Comparison of ENCODE assay signal across 23 cellular contexts in genomic region chr9:34291019-34291418, GRCh38.
"Had no signal": no experiment of that assay in that cellular context is flagged by ENCODE, and none has a peak within 500 bp of the region (broad histone marks: within the 10 kb centered on the region; RNA-seq: fewer than 3 reads in every experiment).

No MANE protein-coding gene starts in this region.

- ATAC-seq: activated CD8-positive, alpha-beta T cell treated with anti-CD3 and anti-CD28 coated beads for 36 hours; activated naive CD8-positive, alpha-beta T cell treated with anti-CD3 and anti-CD28 coated beads, Interleukin-2, amount 50 U/mL, for 24 hours; activated T-cell treated with anti-CD3 and anti-CD28 coated beads, Interleukin-2, amount 50 U/mL, for 4 hours; activated T-helper 17 cell treated with anti-CD3 and anti-CD28 coated beads, Interleukin-2, amount 50 U/mL, for 72 hours; effector memory CD8-positive, alpha-beta T cell; psoas muscle; stimulated activated naive B cell treated with anti-CD40 and anti-IgM and Interleukin-4, amounts not matched to agents 10 μg/mL and 1 μg/mL and 100 μg/mL, for 72 hours; WTC11 had no signal

- DNase-seq: activated CD4-positive, alpha-beta T cell treated with anti-CD3 and anti-CD28 coated beads for 1 hour; activated CD4-positive, alpha-beta T cell treated with anti-CD3 and anti-CD28 coated beads, Interleukin-2, amount 10 ng/mL, durations not matched to agents 7 days and 5 days; activated CD8-positive, alpha-beta T cell treated with anti-CD3 and anti-CD28 coated beads for 36 hours; activated naive CD8-positive, alpha-beta T cell treated with anti-CD3 and anti-CD28 coated beads, Interleukin-2, amount 50 U/mL, for 24 hours; activated T-cell treated with anti-CD3 and anti-CD28 coated beads, Interleukin-2, amount 50 U/mL, for 4 hours; amygdala; cortex of kidney; effector memory CD8-positive, alpha-beta T cell; heart right ventricle; nephron progenitor cell; ovary; psoas muscle; stimulated activated CD4-positive, alpha-beta T cell treated with anti-CD3 and anti-CD28 coated beads, Interleukin-1b, Interleukin-23, amount 100 ng/mL, for 48 hours; stimulated activated CD4-positive, alpha-beta T cell treated with anti-CD3 and anti-CD28 coated beads, Interleukin-4, amount 100 ng/mL, for 4 hours; stimulated activated CD8-positive, alpha-beta memory T cell treated with anti-CD3 and anti-CD28 coated beads, Interleukin-4, amount 100 ng/mL, for 48 hours; stimulated activated naive B cell treated with anti-CD40 and anti-IgM and Interleukin-4, amounts not matched to agents 10 μg/mL and 1 μg/mL and 100 μg/mL, for 72 hours; stomach; tibial artery had no signal

- H3K4me3 ChIP-seq: heart right ventricle, ovary, psoas muscle, smooth muscle cell, stomach, suprapubic skin, tibial artery had no signal

- H3K36me3 Mint-ChIP-seq: activated naive CD4-positive, alpha-beta T cell treated with anti-CD3 and anti-CD28 coated beads, Interleukin-2, amount 50 U/mL, for 24 hours; stimulated activated naive B cell treated with anti-CD40 and anti-IgM and Interleukin-4, amounts not matched to agents 10 μg/mL and 1 μg/mL and 100 μg/mL, for 72 hours; WTC11 had no signal

- H3K27me3 ChIP-seq: heart right ventricle, ovary, stomach, suprapubic skin, tibial artery had no signal

- H3K4me1 ChIP-seq: psoas muscle, stomach, suprapubic skin, tibial artery had no signal

- H3K36me3 ChIP-seq: heart right ventricle, ovary, stomach, suprapubic skin, tibial artery had no signal

- H3K4me1 Mint-ChIP-seq: activated CD4-positive, alpha-beta T cell treated with anti-CD3 and anti-CD28 coated beads, Interleukin-2, amount 10 ng/mL, durations not matched to agents 7 days and 5 days; activated naive CD4-positive, alpha-beta T cell treated with anti-CD3 and anti-CD28 coated beads, Interleukin-2, amount 50 U/mL, for 24 hours; activated naive CD8-positive, alpha-beta T cell treated with anti-CD3 and anti-CD28 coated beads, Interleukin-2, amount 50 U/mL, for 24 hours; activated T-helper 17 cell treated with anti-CD3 and anti-CD28 coated beads, Interleukin-2, amount 50 U/mL, for 72 hours; nephron progenitor cell; stimulated activated naive B cell treated with anti-CD40 and anti-IgM and Interleukin-4, amounts not matched to agents 10 μg/mL and 1 μg/mL and 100 μg/mL, for 72 hours; WTC11 had no signal

- H3K9me3 ChIP-seq: heart right ventricle, ovary, psoas muscle, stomach, suprapubic skin, tibial artery had no signal

- H3K4me3 Mint-ChIP-seq: activated CD4-positive, alpha-beta T cell treated with anti-CD3 and anti-CD28 coated beads, Interleukin-2, amount 10 ng/mL, durations not matched to agents 7 days and 5 days; activated CD8-positive, alpha-beta T cell treated with anti-CD3 and anti-CD28 coated beads for 36 hours; activated naive CD4-positive, alpha-beta T cell treated with anti-CD3 and anti-CD28 coated beads, Interleukin-2, amount 50 U/mL, for 24 hours; activated naive CD8-positive, alpha-beta T cell treated with anti-CD3 and anti-CD28 coated beads, Interleukin-2, amount 50 U/mL, for 24 hours; activated T-cell treated with anti-CD3 and anti-CD28 coated beads, Interleukin-2, amount 50 U/mL, for 4 hours; activated T-helper 17 cell treated with anti-CD3 and anti-CD28 coated beads, Interleukin-2, amount 50 U/mL, for 72 hours; effector memory CD8-positive, alpha-beta T cell; nephron progenitor cell; stimulated activated naive B cell treated with anti-CD40 and anti-IgM and Interleukin-4, amounts not matched to agents 10 μg/mL and 1 μg/mL and 100 μg/mL, for 72 hours; WTC11 had no signal

- H3K27ac ChIP-seq: ovary, psoas muscle, stomach, suprapubic skin, tibial artery had no signal

- H3K9me3 Mint-ChIP-seq: activated CD4-positive, alpha-beta T cell treated with anti-CD3 and anti-CD28 coated beads, Interleukin-2, amount 10 ng/mL, durations not matched to agents 7 days and 5 days; activated CD8-positive, alpha-beta T cell treated with anti-CD3 and anti-CD28 coated beads for 36 hours; activated naive CD4-positive, alpha-beta T cell treated with anti-CD3 and anti-CD28 coated beads, Interleukin-2, amount 50 U/mL, for 24 hours; activated naive CD8-positive, alpha-beta T cell treated with anti-CD3 and anti-CD28 coated beads, Interleukin-2, amount 50 U/mL, for 24 hours; activated T-cell treated with anti-CD3 and anti-CD28 coated beads, Interleukin-2, amount 50 U/mL, for 4 hours; activated T-helper 17 cell treated with anti-CD3 and anti-CD28 coated beads, Interleukin-2, amount 50 U/mL, for 72 hours; effector memory CD8-positive, alpha-beta T cell; stimulated activated naive B cell treated with anti-CD40 and anti-IgM and Interleukin-4, amounts not matched to agents 10 μg/mL and 1 μg/mL and 100 μg/mL, for 72 hours had no signal

- H3K27me3 Mint-ChIP-seq: activated CD4-positive, alpha-beta T cell treated with anti-CD3 and anti-CD28 coated beads, Interleukin-2, amount 10 ng/mL, durations not matched to agents 7 days and 5 days; activated CD8-positive, alpha-beta T cell treated with anti-CD3 and anti-CD28 coated beads for 36 hours; activated naive CD4-positive, alpha-beta T cell treated with anti-CD3 and anti-CD28 coated beads, Interleukin-2, amount 50 U/mL, for 24 hours; activated naive CD8-positive, alpha-beta T cell treated with anti-CD3 and anti-CD28 coated beads, Interleukin-2, amount 50 U/mL, for 24 hours; activated T-helper 17 cell treated with anti-CD3 and anti-CD28 coated beads, Interleukin-2, amount 50 U/mL, for 72 hours; effector memory CD8-positive, alpha-beta T cell; stimulated activated naive B cell treated with anti-CD40 and anti-IgM and Interleukin-4, amounts not matched to agents 10 μg/mL and 1 μg/mL and 100 μg/mL, for 72 hours had no signal

- H3K27ac Mint-ChIP-seq: activated CD4-positive, alpha-beta T cell treated with anti-CD3 and anti-CD28 coated beads, Interleukin-2, amount 10 ng/mL, durations not matched to agents 7 days and 5 days; activated CD8-positive, alpha-beta T cell treated with anti-CD3 and anti-CD28 coated beads for 36 hours; activated naive CD4-positive, alpha-beta T cell treated with anti-CD3 and anti-CD28 coated beads, Interleukin-2, amount 50 U/mL, for 24 hours; activated naive CD8-positive, alpha-beta T cell treated with anti-CD3 and anti-CD28 coated beads, Interleukin-2, amount 50 U/mL, for 24 hours; activated T-helper 17 cell treated with anti-CD3 and anti-CD28 coated beads, Interleukin-2, amount 50 U/mL, for 72 hours; effector memory CD8-positive, alpha-beta T cell; nephron progenitor cell; stimulated activated naive B cell treated with anti-CD40 and anti-IgM and Interleukin-4, amounts not matched to agents 10 μg/mL and 1 μg/mL and 100 μg/mL, for 72 hours; WTC11 had no signal
